Comparison of ENCODE assay signal across 8 cellular contexts in genomic region chr1:6486433-6487011, GRCh38. TPM values are rescaled to one million over a fixed set of nuclear protein-coding genes. Genes with fewer than 3 reads are reported as not detected.
DNase-seq lines count a peak whose midpoint lies in the region; ATAC-seq and TF ChIP-seq lines count a peak whose summit lies in the region.

No MANE protein-coding gene starts in this region.

- H4K8ac ChIP-seq in mesendoderm (ENCODE audit: low read depth, low read length): no peak overlapping the region

- TF ChIP-seq CTCF in DOHH2 (IDR thresholded peaks at IDR 0.05; ENCODE audit: low read depth, low read length, poor library complexity, severe bottlenecking): peak; percentile 92
- peak; percentile 75 for TF ChIP-seq CTCF in endothelial cell (IDR thresholded peaks at IDR 0.05; ENCODE audit: unreplicated experiment)

- H3K27me3 Mint-ChIP-seq in endothelial cell (ENCODE audit: unreplicated experiment): peaks cover 15% of the 10 kb centered on the region

- H3K9me2 ChIP-seq in DOHH2 (replicated peaks; ENCODE audit: control insufficient read depth, low read length): no peaks in the 10 kb centered on the region

- no peaks in the 10 kb centered on the region for H4K20me1 ChIP-seq in DOHH2 (ENCODE audit: control insufficient read depth, insufficient read depth, low read depth, low read length)

- no CpG with 5 or more reads among the region's 15 CpGs for WGBS in mesendoderm (ENCODE audit: extremely low coverage, insufficient coverage, low lambda C conversion rate)

- ATAC-seq in HG03565 (IDR thresholded peaks at IDR 0.05; ENCODE audit: unreplicated experiment) (peak; percentile 55), HG02884 (IDR thresholded peaks at IDR 0.05; ENCODE audit: unreplicated experiment) (no peak)

- peak overlapping the region; percentile 91 for H3K56ac ChIP-seq in mesendoderm (ENCODE audit: low read length)

- peak overlapping the region; percentile 86 for H3K4me3 Mint-ChIP-seq in endothelial cell (ENCODE audit: unreplicated experiment)

- no peak overlapping the region for H3K4me2 ChIP-seq in DOHH2 (ENCODE audit: low read length)
- H3K4me2 ChIP-seq in mesendoderm (ENCODE audit: low read length): peak overlapping the region; percentile 65

- H3K9me3 ChIP-seq in DOHH2 (ENCODE audit: control insufficient read depth, insufficient read depth, low read length): no peaks in the 10 kb centered on the region

- H3K4me1 ChIP-seq in DOHH2 (ENCODE audit: control insufficient read depth, low read length): peaks cover 5% of the 10 kb centered on the region
- H3K4me1 ChIP-seq in mesendoderm (ENCODE audit: control insufficient read depth, low read depth, low read length): peaks cover 2% of the 10 kb centered on the region

- no peaks in the 10 kb centered on the region for H3K79me1 ChIP-seq in mesendoderm (ENCODE audit: low read length)

- peaks cover 50% of the 10 kb centered on the region for H3K4me1 Mint-ChIP-seq in endothelial cell (ENCODE audit: unreplicated experiment)

- H3K36me3 Mint-ChIP-seq in endothelial cell (ENCODE audit: low read depth, unreplicated experiment): peaks cover 17% of the 10 kb centered on the region

- H3K18ac ChIP-seq in mesendoderm (ENCODE audit: low read length): no peak overlapping the region

- H3K27ac ChIP-seq in DOHH2 (ENCODE audit: low read depth, low read length) (no peak overlapping the region), mesendoderm (ENCODE audit: low read depth, low read length) (no peak overlapping the region)

- peak overlapping the region; percentile 72 for H3K9ac ChIP-seq in mesendoderm (ENCODE audit: low read length)

- H3K4me3 ChIP-seq in DOHH2 (ENCODE audit: low read length) (no peak overlapping the region), mesendoderm (ENCODE audit: low read length) (no peak overlapping the region)

- H2BK120ac ChIP-seq in mesendoderm (ENCODE audit: low read depth, low read length): no peak overlapping the region

- H3K23ac ChIP-seq in mesendoderm (ENCODE audit: low read length): no peak overlapping the region

- H3F3A ChIP-seq in DOHH2 (ENCODE audit: control insufficient read depth, insufficient read depth): 0 out of 2 replicates have a peak, but pooled peaks cover 3% of the 10 kb centered on the region

- H3K36me3 ChIP-seq in DOHH2 (ENCODE audit: control insufficient read depth, low read length) (no peaks in the 10 kb centered on the region), mesendoderm (ENCODE audit: control insufficient read depth, insufficient read depth, low read length) (no peaks in the 10 kb centered on the region)

- H3K79me2 ChIP-seq in DOHH2 (ENCODE audit: control insufficient read depth, low read length) (no peaks in the 10 kb centered on the region), mesendoderm (ENCODE audit: control insufficient read depth, insufficient read depth, low read length) (no peaks in the 10 kb centered on the region)

- H4K5ac ChIP-seq in mesendoderm (ENCODE audit: low read length): no peak overlapping the region

- H2BK5ac ChIP-seq in mesendoderm (ENCODE audit: low read length): no peak overlapping the region

- H2AK5ac ChIP-seq in mesendoderm (ENCODE audit: low read length): no peak overlapping the region

- DNase-seq in NOMO-1 treated with DMSO at 0.1 percent for 48 hours (lab: John Stamatoyannopoulos, UW; ENCODE audit: unreplicated experiment) (peak; percentile 44), endothelial cell (ENCODE audit: low spot score) (peak; percentile 96), mesendoderm (peak; percentile 93)
- DNase-seq in activated CD8-positive, alpha-beta memory T cell treated with anti-CD3 and anti-CD28 coated beads for 48 hours (ENCODE audit: low read depth in 2 of 3, low spot score in 2 of 3): peak; percentile 58 to 87 (median 70)
- peak; percentile 74 to 80 for DNase-seq in stimulated activated CD8-positive, alpha-beta memory T cell treated with anti-CD3 and anti-CD28 coated beads, Interleukin-15, amount 100 ng/mL, for 48 hours (ENCODE audit: low read depth in 2 of 2)

- H3K9me3 Mint-ChIP-seq in endothelial cell (ENCODE audit: unreplicated experiment): no peaks in the 10 kb centered on the region

- H3K27me3 ChIP-seq in DOHH2 (ENCODE audit: control insufficient read depth, low read length) (peaks cover 20% of the 10 kb centered on the region), mesendoderm (ENCODE audit: insufficient read depth, low read length, poor library complexity) (no peaks in the 10 kb centered on the region)

- H2BK15ac ChIP-seq in mesendoderm (replicated peaks; ENCODE audit: low read depth): no peak overlapping the region

- peak overlapping the region; percentile 92 for H3K27ac Mint-ChIP-seq in endothelial cell (ENCODE audit: unreplicated experiment)

- H3K4ac ChIP-seq in mesendoderm (ENCODE audit: low read depth, low read length): no peak overlapping the region

RNA-seq across cellular contexts. Expression of gene PLEKHG5, which starts 4.9 kb away (rescaled TPM):
- 109 TPM for total RNA-seq in endothelial cell (ENCODE audit: unreplicated experiment)
- polyA plus RNA-seq in mesendoderm (2013, experiment 1 of 2): 5.0 TPM
- polyA plus RNA-seq in mesendoderm (2013, experiment 2 of 2): 5.0 TPM

RNA-seq across cellular contexts. Expression of gene TNFRSF25, which starts 20.5 kb away (rescaled TPM):
- 104 TPM for total RNA-seq in endothelial cell (ENCODE audit: unreplicated experiment)
- polyA plus RNA-seq in mesendoderm (2013, experiment 1 of 2): 4.0 TPM
- polyA plus RNA-seq in mesendoderm (2013, experiment 2 of 2): 3.9 TPM

Comparison
In these comparisons a context has a peak if more than half of its experiments do, and no peak if none do; other contexts are left out.
1. DNase-seq: peak in every context shown above with its lines; median percentile 96 in endothelial cell; 93 in mesendoderm; 77 in stimulated activated CD8-positive, alpha-beta memory T cell treated with anti-CD3 and anti-CD28 coated beads, Interleukin-15, amount 100 ng/mL, for 48 hours; 70 in activated CD8-positive, alpha-beta memory T cell treated with anti-CD3 and anti-CD28 coated beads for 48 hours; 44 in NOMO-1 treated with DMSO at 0.1 percent for 48 hours.